In genomic region chr18:24488824-24489493, GRCh38 we compare ENCODE assay signal across 1 cellular context.
TF ChIP-seq lines count a peak whose summit lies in the region.

No MANE protein-coding gene starts in this region.

TF ChIP-seq in HCT116, 20 proteins besides CTCF, POLR2A, EP300 and RAD21 (continued from another document):
- TF ChIP-seq REST (IDR thresholded peaks at IDR 0.05; ENCODE audit: low read depth) (no peak), ELF1 (IDR thresholded peaks at IDR 0.05; ENCODE audit: borderline replicate concordance, low read depth) (no peak), SRF (IDR thresholded peaks at IDR 0.05; ENCODE audit: low read depth) (no peak), MAX (IDR thresholded peaks at IDR 0.05) (no peak), FOSL1 (IDR thresholded peaks at IDR 0.05; ENCODE audit: low read depth) (no peak)
